Comparison of ENCODE assay signal across 17 cellular contexts in genomic region chr10:58517481-58518355, GRCh38. TPM values are rescaled to one million over a fixed set of nuclear protein-coding genes. Genes with fewer than 3 reads are reported as not detected.
DNase-seq lines count a peak whose midpoint lies in the region; ATAC-seq, FAIRE-seq and TF ChIP-seq lines count a peak whose summit lies in the region.
"Had no signal": no experiment of that assay in that cellular context is flagged by ENCODE, and none has a peak within 500 bp of the region (broad histone marks: within the 10 kb centered on the region; RNA-seq: fewer than 3 reads in every experiment).

No MANE protein-coding gene starts in this region.

- H3K4me2 ChIP-seq in HepG2 (ENCODE audit: low read depth, low read length), result no peak overlapping the region
- H3K4me2 ChIP-seq: smooth muscle cell had no signal

- 75% methylated on average over 5 of the region's 5 CpGs for WGBS in HepG2 (ENCODE audit: low lambda C conversion rate)
- WGBS in right lobe of liver (ENCODE audit: insufficient coverage, low coverage, low lambda C conversion rate, missing lambda C conversion rate), result 37% methylated on average over 5 of the region's 5 CpGs
- 38 to 41% methylated on average over 5 of the region's 5 CpGs for WGBS in body of pancreas, 2 donors

- H3K4me1 ChIP-seq in HepG2 (ENCODE audit: insufficient read depth, low read length) (peaks cover 20% of the 10 kb centered on the region), right lobe of liver (peaks cover 0 to 9% (median 0%) of the 10 kb centered on the region in 4 donors), body of pancreas (peaks cover 8% of the 10 kb centered on the region), tibial artery (peaks cover 0 to 9% (median 0%) of the 10 kb centered on the region in 4 donors)

- no peak overlapping the region for H2AFZ ChIP-seq in HepG2 (ENCODE audit: low read length)

- no peak for FAIRE-seq in HepG2 (lab: Jason Lieb, UNC)
- FAIRE-seq: urothelium cell line had no signal

- in situ Hi-C loops in HepG2 (cut with HindIII; ENCODE audit: extremely low pct_ligation_motif_present, low pct_unique_long_range_greater_than_20kb), result loop anchor here (10.0 kb wide), 3 partner anchors 103 to 213 kb away; no protein-coding TSS in a partner anchor

- POLR2A ChIA-PET in HepG2 (lab: Yijun Ruan, JAX), result no interaction called here

- TF ChIP-seq CTCF in HepG2 (CRISPR knock-in tag; IDR thresholded peaks at IDR 0.05), result no peak
- no peak for TF ChIP-seq CTCF in right lobe of liver (IDR thresholded peaks at IDR 0.05)
- no peak for TF ChIP-seq CTCF in body of pancreas (IDR thresholded peaks at IDR 0.05)
- no peak for TF ChIP-seq CTCF in tibial artery (IDR thresholded peaks at IDR 0.05)

- H3K79me2 ChIP-seq in HepG2 (ENCODE audit: insufficient read depth, low read length), result peaks cover 19% of the 10 kb centered on the region

- CTCF ChIA-PET in HepG2 (lab: Yijun Ruan, JAX; ENCODE audit: low intra/inter-chr PET ratio, low total read pairs), result no interaction called here

- H3K36me3 ChIP-seq in HepG2 (replicated peaks in 1 of 2; ENCODE audit: control insufficient read depth in 1 of 2, insufficient read depth in 2 of 2, low read length in 2 of 2) (no peaks in the 10 kb centered on the region), right lobe of liver (no peaks in the 10 kb centered on the region), body of pancreas (replicated peaks in 1 of 2; ENCODE audit: insufficient read depth in 1 of 2, low read depth in 2 of 2) (no peaks in the 10 kb centered on the region), tibial artery (no peaks in the 10 kb centered on the region)
- H3K36me3 ChIP-seq: left lung had no signal

- no peak for TF ChIP-seq POLR2A in HepG2 (IDR thresholded peaks at IDR 0.05; ENCODE audit: insufficient read depth in 1 of 2, low read depth in 2 of 2, low read length in 2 of 2)
- TF ChIP-seq POLR2A in right lobe of liver (IDR thresholded peaks at IDR 0.05), result no peak
- TF ChIP-seq POLR2A in body of pancreas (IDR thresholded peaks at IDR 0.05), result no peak

- TF ChIP-seq RAD21 in HepG2 (CRISPR knock-in tag; IDR thresholded peaks at IDR 0.05), result no peak

- ATAC-seq in HepG2 (no peak), right lobe of liver (no peak), HG03045 (IDR thresholded peaks at IDR 0.05; ENCODE audit: unreplicated experiment) (peak; percentile 47), body of pancreas (no peak), HG02571 (IDR thresholded peaks at IDR 0.05; ENCODE audit: unreplicated experiment) (no peak)
- ATAC-seq: left lung had no signal

- intact Hi-C loops in HepG2 (cut with micrococcal nuclease; ENCODE audit: unreplicated experiment) (no loop called here), right lobe of liver (cut with DNase I) (no loop called here), body of pancreas (cut with DNase I) (no loop called here), tibial artery (cut with DNase I; ENCODE audit: low total_unique reads) (loop anchor here (10.0 kb wide), 1 partner anchor 103 kb away; no protein-coding TSS in a partner anchor)

- no peak for TF ChIP-seq EP300 in HepG2 (IDR thresholded peaks at IDR 0.05; ENCODE audit: low read depth in 2 of 2, low read length in 2 of 2)
- no peak for TF ChIP-seq EP300 in HepG2 (CRISPR knock-in tag; IDR thresholded peaks at IDR 0.05; ENCODE audit: borderline replicate concordance)

- DNase-seq in HepG2 (ENCODE audit: low spot score) (no peak), right lobe of liver (no peak), body of pancreas (no peak), tibial artery (no peak), NCI-H1048 (lab: John Stamatoyannopoulos, UW) (no peak)
- no peak for DNase-seq in stimulated activated CD4-positive, alpha-beta T cell treated with anti-CD3 and anti-CD28 coated beads, Interleukin-15, amount 100 ng/mL, for 24 hours
- DNase-seq: activated CD4-positive, alpha-beta T cell treated with anti-CD3 and anti-CD28 coated beads, Interleukin-2, amount 50 U/mL, for 1 hour; activated naive CD4-positive, alpha-beta T cell; CD4-positive, CD25-positive, alpha-beta regulatory T cell; left lung; NCI-H526; SHP77; stimulated activated CD8-positive, alpha-beta memory T cell treated with anti-CD3 and anti-CD28 coated beads, Interleukin-4, amount 100 ng/mL, for 48 hours had no signal

- no peak overlapping the region for H3K4me3 ChIP-seq in HepG2 (replicated peaks in 1 of 3; ENCODE audit: insufficient read depth in 1 of 3, low read depth in 2 of 3, low read length in 3 of 3)
- H3K4me3 ChIP-seq in right lobe of liver, result no peak overlapping the region
- no peak overlapping the region for H3K4me3 ChIP-seq in body of pancreas
- H3K4me3 ChIP-seq in tibial artery, result no peak overlapping the region
- H3K4me3 ChIP-seq: left lung, smooth muscle cell had no signal

- no peak overlapping the region for H3K27ac ChIP-seq in HepG2 (ENCODE audit: extremely low read length, insufficient read depth, low read length)
- no peak overlapping the region for H3K27ac ChIP-seq in right lobe of liver
- peak overlapping the region; percentile 2 to 87 (median 78) for H3K27ac ChIP-seq in body of pancreas
- H3K27ac ChIP-seq in tibial artery, result no peak overlapping the region
- H3K27ac ChIP-seq: left lung had no signal

- H3K9ac ChIP-seq in HepG2 (ENCODE audit: insufficient read depth, low read depth, low read length), result no peak overlapping the region

- BruUV-seq in HepG2 (replicated peaks; lab: Mats Ljungman, UMichigan), result no TSS peak

- H3K27me3 ChIP-seq in HepG2 (ENCODE audit: control insufficient read depth in 1 of 2, insufficient read depth in 2 of 2, low read length in 2 of 2) (no peaks in the 10 kb centered on the region; a peak in 1 of 5 replicates), right lobe of liver (no peaks in the 10 kb centered on the region), body of pancreas (no peaks in the 10 kb centered on the region), tibial artery (no peaks in the 10 kb centered on the region)

- H3K9me3 ChIP-seq in HepG2 (ENCODE audit: low read length) (no peaks in the 10 kb centered on the region), right lobe of liver (no peaks in the 10 kb centered on the region), body of pancreas (no peaks in the 10 kb centered on the region), tibial artery (no peaks in the 10 kb centered on the region)
- H3K9me3 ChIP-seq: left lung had no signal

- no peaks in the 10 kb centered on the region for H4K20me1 ChIP-seq in HepG2 (ENCODE audit: insufficient read depth, low read length)

TF ChIP-seq in HepG2, 621 proteins besides CTCF, POLR2A, EP300 and RAD21 (continues in another document):
- TF ChIP-seq GRHL1 (CRISPR knock-in tag; conservative IDR thresholded peaks at IDR 0.05), result no peak
- no peak for TF ChIP-seq HDAC1 (CRISPR knock-in tag; IDR thresholded peaks at IDR 0.05)

RNA-seq across cellular contexts. Expression of gene BICC1, which starts 5.0 kb away (rescaled TPM):
- total RNA-seq in HepG2 (2016; rRNA removed; fragmentation: Illumina TruSeq; extraction: Trizol) (0.15 and 0.18 TPM in 2 replicates), right lobe of liver (1 to 10 TPM; 1.2 to 9.0 (median 2.3) TPM), body of pancreas (10 to 100 TPM; 35.3 to 42.0 TPM)
- not detected in 2 replicates for total RNA-seq in HepG2 (2016; cell fraction: cytosol; rRNA removed; fragmentation: Illumina TruSeq; extraction: Trizol; ENCODE audit: low read depth)
- 0.16 and 0.28 TPM in 2 replicates for total RNA-seq in HepG2 (2016; cell fraction: insoluble cytoplasmic fraction; rRNA removed; fragmentation: Illumina TruSeq; extraction: Trizol)
- total RNA-seq in HepG2 (2016; cell fraction: membrane; rRNA removed; fragmentation: Illumina TruSeq; extraction: Trizol), result 0.03 and 0.06 TPM in 2 replicates
- total RNA-seq in HepG2 (2016; cell fraction: nucleus; rRNA removed; fragmentation: Illumina TruSeq; extraction: Trizol), result 0.13 and 0.40 TPM in 2 replicates
- 1.3 and 1.5 TPM in 2 replicates for polyA plus RNA-seq in HepG2 (2011; rRNA removed)
- 0.98 and 1.2 TPM in 2 replicates for polyA plus RNA-seq in HepG2 (2011; cell fraction: cytosol; rRNA removed)
- polyA plus RNA-seq in HepG2 (2011; cell fraction: nucleus; rRNA removed), result 1.0 and 1.8 TPM in 2 replicates
- 2.1 and 4.0 TPM in 2 replicates for polyA plus RNA-seq in HepG2 (2012)
- not detected in 2 replicates for polyA plus RNA-seq in HepG2 (2016; cell fraction: cytosol; fragmentation: Illumina TruSeq; extraction: Trizol; ENCODE audit: low read depth)
- polyA plus RNA-seq in HepG2 (2016; cell fraction: insoluble cytoplasmic fraction; fragmentation: Illumina TruSeq; extraction: Trizol; ENCODE audit: low read depth), result 0.14 and 0.22 TPM in 2 replicates
- polyA plus RNA-seq in HepG2 (2016; cell fraction: membrane; fragmentation: Illumina TruSeq; extraction: Trizol; ENCODE audit: low read depth), result 0.05 and 0.06 TPM in 2 replicates
- 0.11 TPM in 2 replicates for polyA plus RNA-seq in HepG2 (2016; cell fraction: nucleus; fragmentation: Illumina TruSeq; extraction: Trizol; ENCODE audit: insufficient read depth, low read depth)
- 8.3 and 12.6 TPM in 2 replicates for polyA minus RNA-seq in HepG2 (2011; rRNA and poly(A)+ RNA removed; ENCODE audit: low replicate concordance)
- polyA minus RNA-seq in HepG2 (2011; cell fraction: cytosol; rRNA and poly(A)+ RNA removed), result 4.4 and 6.9 TPM in 2 replicates
- 10.0 and 10.9 TPM in 2 replicates for polyA minus RNA-seq in HepG2 (2011; cell fraction: nucleus; rRNA and poly(A)+ RNA removed)
- polyA plus RNA-seq: CD4-positive, CD25-positive, alpha-beta regulatory T cell had no signal

Comparison
In these comparisons a context has a peak if more than half of its experiments do, and no peak if none do; other contexts are left out.
1. H3K27ac ChIP-seq: peak in body of pancreas (4 of 4); none in HepG2 (single experiment), right lobe of liver (0 of 3) and tibial artery (0 of 2).